In genomic region chr3:31917303-31917903, GRCh38 we compare ENCODE assay signal across 8 cellular contexts.
DNase-seq lines count a peak whose midpoint lies in the region; ATAC-seq and TF ChIP-seq lines count a peak whose summit lies in the region.

No MANE protein-coding gene starts in this region.

- H3K4me1 ChIP-seq in spleen, result peaks cover 3 to 46% (median 34%) of the 10 kb centered on the region in 6 donors

- WGBS in spleen, 5 donors, result 33 to 57% (median 54%) methylated on average over 3 of the region's 3 CpGs

- no peak for TF ChIP-seq CTCF in spleen (IDR thresholded peaks at IDR 0.05 in 8 of 11, conservative IDR thresholded peaks at IDR 0.05 in 3 of 11)

- peaks cover 0 to 17% (median 12%) of the 10 kb centered on the region in 8 donors for H3K9me3 ChIP-seq in spleen

- H3K36me3 Mint-ChIP-seq in T-helper 2 cell treated with Interferon-gamma antibody and Interleukin-4, amounts not matched to agents 5 μg/mL and 100 μg/mL, for 36 hours (ENCODE audit: low read depth), result peaks cover 10% of the 10 kb centered on the region
- H3K36me3 Mint-ChIP-seq in activated naive CD8-positive, alpha-beta T cell treated with anti-CD3 and anti-CD28 coated beads for 36 hours, result peaks cover 15% of the 10 kb centered on the region

- peaks cover 28% of the 10 kb centered on the region for H3K9me3 Mint-ChIP-seq in T-helper 2 cell treated with Interferon-gamma antibody and Interleukin-4, amounts not matched to agents 5 μg/mL and 100 μg/mL, for 36 hours
- H3K9me3 Mint-ChIP-seq in activated naive CD8-positive, alpha-beta T cell treated with anti-CD3 and anti-CD28 coated beads for 36 hours, result peaks cover 16% of the 10 kb centered on the region

- TF ChIP-seq POLR2A in spleen (IDR thresholded peaks at IDR 0.05), result no peak

- peak overlapping the region in 7 of 8 donors; percentile 59 to 86 (median 75) for H3K27ac ChIP-seq in spleen

- peaks cover 28% of the 10 kb centered on the region for H3K4me1 Mint-ChIP-seq in T-helper 2 cell treated with Interferon-gamma antibody and Interleukin-4, amounts not matched to agents 5 μg/mL and 100 μg/mL, for 36 hours (ENCODE audit: low read depth)
- H3K4me1 Mint-ChIP-seq in activated naive CD8-positive, alpha-beta T cell treated with anti-CD3 and anti-CD28 coated beads for 36 hours, result peaks cover 21% of the 10 kb centered on the region

- H3K36me3 ChIP-seq in spleen, result no peaks in the 10 kb centered on the region

- no peaks in the 10 kb centered on the region for H3K27me3 ChIP-seq in spleen (replicated peaks in 1 of 7)

- ATAC-seq in HG02973 (IDR thresholded peaks at IDR 0.05; ENCODE audit: unreplicated experiment), result peak; percentile 52

- peak overlapping the region; percentile 76 for H3K27ac Mint-ChIP-seq in T-helper 2 cell treated with Interferon-gamma antibody and Interleukin-4, amounts not matched to agents 5 μg/mL and 100 μg/mL, for 36 hours
- peak overlapping the region; percentile 69 for H3K27ac Mint-ChIP-seq in activated naive CD8-positive, alpha-beta T cell treated with anti-CD3 and anti-CD28 coated beads for 36 hours

- intact Hi-C loops in spleen (cut with DNase I; ENCODE audit: low total_unique reads), result no loop called here

- no peak for DNase-seq in T-helper 2 cell treated with Interferon-gamma antibody and Interleukin-4, amounts not matched to agents 5 μg/mL and 100 μg/mL, for 36 hours (ENCODE audit: low spot score)
- no peak for DNase-seq in T-helper 2 cell
- no peak for DNase-seq in activated naive CD8-positive, alpha-beta T cell treated with anti-CD3 and anti-CD28 coated beads for 36 hours
- DNase-seq in spleen, result no peak
- DNase-seq in NCI-H345 (lab: John Stamatoyannopoulos, UW), result no peak
- DNase-seq in iPS-NIHi11 (ENCODE audit: low spot score), result no peak
- no peak for DNase-seq in putamen (ENCODE audit: low spot score)

- H3K4me3 Mint-ChIP-seq in T-helper 2 cell treated with Interferon-gamma antibody and Interleukin-4, amounts not matched to agents 5 μg/mL and 100 μg/mL, for 36 hours, result peak overlapping the region; percentile 27
- H3K4me3 Mint-ChIP-seq in activated naive CD8-positive, alpha-beta T cell treated with anti-CD3 and anti-CD28 coated beads for 36 hours, result no peak overlapping the region

- H3K27me3 Mint-ChIP-seq in T-helper 2 cell treated with Interferon-gamma antibody and Interleukin-4, amounts not matched to agents 5 μg/mL and 100 μg/mL, for 36 hours (ENCODE audit: low read depth), result no peaks in the 10 kb centered on the region
- H3K27me3 Mint-ChIP-seq in activated naive CD8-positive, alpha-beta T cell treated with anti-CD3 and anti-CD28 coated beads for 36 hours, result no peaks in the 10 kb centered on the region

- H3K4me3 ChIP-seq in spleen, result peak overlapping the region in 2 of 8 donors; percentile 15 to 38
